ENCODE assay signal across 11 cellular contexts in genomic region chr15:57281357-57281756, GRCh38.
DNase-seq lines count a peak whose midpoint lies in the region; ATAC-seq and TF ChIP-seq lines count a peak whose summit lies in the region.
"Had no signal": no experiment of that assay in that cellular context is flagged by ENCODE, and none has a peak within 500 bp of the region (broad histone marks: within the 10 kb centered on the region; RNA-seq: fewer than 3 reads in every experiment).

No MANE protein-coding gene starts in this region.

- H3K9me3 Mint-ChIP-seq in stimulated activated naive B cell treated with anti-CD40 and anti-IgM and Interleukin-4, amounts not matched to agents 10 μg/mL and 1 μg/mL and 100 μg/mL, for 72 hours: no peaks in the 10 kb centered on the region

- no peaks in the 10 kb centered on the region for H3K9me3 ChIP-seq in SJCRH30 (replicated peaks)
- H3K9me3 ChIP-seq: MG63, neutrophil had no signal

- H3K4me1 Mint-ChIP-seq in stimulated activated naive B cell treated with anti-CD40 and anti-IgM and Interleukin-4, amounts not matched to agents 10 μg/mL and 1 μg/mL and 100 μg/mL, for 72 hours: peaks cover 50 to 81% of the 10 kb centered on the region in 2 donors

- no peak for TF ChIP-seq CTCF in foreskin fibroblast (IDR thresholded peaks at IDR 0.05; ENCODE audit: low read depth, low read length)

- H3K4me3 ChIP-seq in SJCRH30 (no peak overlapping the region), foreskin fibroblast (ENCODE audit: low read depth in 1 of 2, low read length in 2 of 2) (no peak overlapping the region)
- H3K4me3 ChIP-seq: MG63 had no signal

- H3K4me1 ChIP-seq in SJCRH30: no peaks in the 10 kb centered on the region

- peak; percentile 64 for ATAC-seq in HG02798 (IDR thresholded peaks at IDR 0.05; ENCODE audit: poor library complexity, unreplicated experiment)
- peak; percentile 38 to 46 for ATAC-seq in stimulated activated naive B cell treated with anti-CD40 and anti-IgM and Interleukin-4, amounts not matched to agents 10 μg/mL and 1 μg/mL and 100 μg/mL, for 72 hours (replicated peaks)

- H3K27ac ChIP-seq in SJCRH30: no peak overlapping the region
- H3K27ac ChIP-seq: neutrophil had no signal

- peaks cover 18 to 32% of the 10 kb centered on the region in 2 donors for H3K36me3 Mint-ChIP-seq in stimulated activated naive B cell treated with anti-CD40 and anti-IgM and Interleukin-4, amounts not matched to agents 10 μg/mL and 1 μg/mL and 100 μg/mL, for 72 hours

- H3K27ac Mint-ChIP-seq in stimulated activated naive B cell treated with anti-CD40 and anti-IgM and Interleukin-4, amounts not matched to agents 10 μg/mL and 1 μg/mL and 100 μg/mL, for 72 hours: peak overlapping the region; percentile 90

- DNase-seq in NCI-H510A treated with DMSO at 0.1 percent for 48 hours (lab: John Stamatoyannopoulos, UW) (peak; percentile 79), NCI-H510A (lab: John Stamatoyannopoulos, UW) (no peak), NCI-H526 (lab: John Stamatoyannopoulos, UW) (peak; percentile 87), SJCRH30 (no peak), foreskin fibroblast (no peak)
- DNase-seq in stimulated activated naive B cell treated with anti-CD40 and anti-IgM and Interleukin-4, amounts not matched to agents 10 μg/mL and 1 μg/mL and 100 μg/mL, for 72 hours: no peak
- DNase-seq in activated naive CD4-positive, alpha-beta T cell (lab: John Stamatoyannopoulos, UW): no peak
- DNase-seq: MG63; NK-92 treated with Interleukin-12 subunit alpha and Interleukin-12 subunit beta, amount 100 ng/mL, for 24 hours had no signal

- no peaks in the 10 kb centered on the region for H3K27me3 ChIP-seq in SJCRH30
- H3K27me3 ChIP-seq: MG63, neutrophil had no signal

- peak overlapping the region; percentile 83 to 84 for H3K4me3 Mint-ChIP-seq in stimulated activated naive B cell treated with anti-CD40 and anti-IgM and Interleukin-4, amounts not matched to agents 10 μg/mL and 1 μg/mL and 100 μg/mL, for 72 hours

- H3K36me3 ChIP-seq in SJCRH30: peaks cover 67% of the 10 kb centered on the region

- H3K27me3 Mint-ChIP-seq in stimulated activated naive B cell treated with anti-CD40 and anti-IgM and Interleukin-4, amounts not matched to agents 10 μg/mL and 1 μg/mL and 100 μg/mL, for 72 hours: no peaks in the 10 kb centered on the region

Comparison
In these comparisons a context has a peak if more than half of its experiments do, and no peak if none do; other contexts are left out.
1. DNase-seq: peak in NCI-H510A treated with DMSO at 0.1 percent for 48 hours (single experiment) and NCI-H526 (2 of 2); none in NCI-H510A (single experiment), stimulated activated naive B cell treated with anti-CD40 and anti-IgM and Interleukin-4, amounts not matched to agents 10 μg/mL and 1 μg/mL and 100 μg/mL, for 72 hours (single experiment), activated naive CD4-positive, alpha-beta T cell (0 of 4), SJCRH30 (0 of 2) and foreskin fibroblast (0 of 2).